ENCODE assay signal across 25 cellular contexts in genomic region chr5:7473668-7474215, GRCh38.
DNase-seq lines count a peak whose midpoint lies in the region; ATAC-seq and TF ChIP-seq lines count a peak whose summit lies in the region.
"Had no signal": no experiment of that assay in that cellular context is flagged by ENCODE, and none has a peak within 500 bp of the region (broad histone marks: within the 10 kb centered on the region; RNA-seq: fewer than 3 reads in every experiment).

No MANE protein-coding gene starts in this region.

- H3K36me3 Mint-ChIP-seq in GM23338 (ENCODE audit: low read depth): peaks cover 38% of the 10 kb centered on the region
- H3K36me3 Mint-ChIP-seq in nephron progenitor cell (ENCODE audit: low read depth): peaks cover 70% of the 10 kb centered on the region

- peaks cover 7% of the 10 kb centered on the region; the same call in 1 of the 2 replicates for H3K9me2 ChIP-seq in GM23338 (ENCODE audit: insufficient read depth)

- H3K27ac Mint-ChIP-seq in GM23338 (peak overlapping the region; percentile 28; the same call in 1 of the 2 replicates), nephron progenitor cell (peak overlapping the region; percentile 65)
- H3K27ac Mint-ChIP-seq: CD4-positive, alpha-beta T cell had no signal

- H3K4me3 ChIP-seq in GM23338 (no peak overlapping the region), NT2/D1 (ENCODE audit: insufficient read length, low read depth) (no peak overlapping the region)
- H3K4me3 ChIP-seq: GM12878, GM23248 had no signal

- peaks cover 15% of the 10 kb centered on the region; the same call in 1 of the 2 replicates for H4K20me1 ChIP-seq in GM23338 (replicated peaks; ENCODE audit: insufficient read depth)

- H3K4me1 Mint-ChIP-seq in GM23338 (peaks cover 29% of the 10 kb centered on the region), nephron progenitor cell (peaks cover 16% of the 10 kb centered on the region)

- DNase-seq in GM23338 (ENCODE audit: low spot score) (peak; percentile 89), NT2/D1 (ENCODE audit: low read depth, low spot score) (peak; percentile 74), iPS DF 4.7 (ENCODE audit: extremely low read depth, low spot score) (peak; percentile 62), nephron progenitor cell (no peak), CD1c-positive myeloid dendritic cell (ENCODE audit: extremely low spot score) (no peak), NCI-H1436 treated with DMSO at 0.1 percent for 48 hours (lab: John Stamatoyannopoulos, UW) (no peak), NCI-H187 (lab: John Stamatoyannopoulos, UW) (no peak), A172 (ENCODE audit: low spot score) (no peak)
- DNase-seq: CD4-positive, alpha-beta T cell; COR-L47; DMS79; GM23248; MM.1S; NCI-H1048; NCI-H1417 treated with DMSO at 0.1 percent for 48 hours; NCI-H1930; NCI-H2171; NCI-H345; NCI-H524; NCI-H774; NK-92 treated with Interleukin-12 subunit alpha and Interleukin-12 subunit beta, amount 100 ng/mL, for 24 hours; SIG-M5 had no signal

- H3K9me3 Mint-ChIP-seq in GM23338 (peaks cover 19% of the 10 kb centered on the region), nephron progenitor cell (peaks cover 45% of the 10 kb centered on the region)

- H3K27ac ChIP-seq in GM23338 (ENCODE audit: low read depth): peak overlapping the region; percentile 97
- H3K27ac ChIP-seq: GM23248 had no signal

- peaks cover 95% of the 10 kb centered on the region for H3K79me2 ChIP-seq in GM23338 (replicated peaks; ENCODE audit: insufficient read depth)

- H3K4me3 Mint-ChIP-seq in GM23338: no peak overlapping the region
- H3K4me3 Mint-ChIP-seq in nephron progenitor cell: no peak overlapping the region
- H3K4me3 Mint-ChIP-seq: CD4-positive, alpha-beta T cell had no signal

- H3K36me3 ChIP-seq in GM23338 (ENCODE audit: insufficient read depth) (no peaks in the 10 kb centered on the region), NT2/D1 (ENCODE audit: insufficient read depth, insufficient read length, low read length) (no peaks in the 10 kb centered on the region)

- peaks cover 19% of the 10 kb centered on the region for H3K9me3 ChIP-seq in NT2/D1 (ENCODE audit: insufficient read depth, low read length)

- TF ChIP-seq CTCF in GM23338 (conservative IDR thresholded peaks at IDR 0.05; ENCODE audit: low read depth in 2 of 2) (no peak), nephron progenitor cell (IDR thresholded peaks at IDR 0.05) (no peak)

- H3F3A ChIP-seq in GM23338 (replicated peaks; ENCODE audit: low read depth): no peaks in the 10 kb centered on the region; the same call in 1 of the 2 replicates

- H3K4me2 ChIP-seq in GM23338: peak overlapping the region; percentile 27

- H3K4me1 ChIP-seq in GM23338 (ENCODE audit: insufficient read depth): peaks cover 23% of the 10 kb centered on the region
- H3K4me1 ChIP-seq in NT2/D1 (ENCODE audit: insufficient read depth, insufficient read length): peaks cover 3% of the 10 kb centered on the region

- no peak overlapping the region for H2AFZ ChIP-seq in GM23338
- H2AFZ ChIP-seq: GM23248 had no signal

- peaks cover 6% of the 10 kb centered on the region for H3K27me3 Mint-ChIP-seq in GM23338 (ENCODE audit: insufficient read depth, low read depth, poor library complexity)
- H3K27me3 Mint-ChIP-seq in nephron progenitor cell (ENCODE audit: low read depth, poor library complexity): peaks cover 8% of the 10 kb centered on the region
- H3K27me3 Mint-ChIP-seq: CD4-positive, alpha-beta T cell had no signal

- peak; percentile 97 for ATAC-seq in GM23338
- ATAC-seq: GM12878, Panc1, SK-N-SH treated with all-trans-retinoic acid at 6 μM for 48 hours had no signal

- H3K27me3 ChIP-seq in GM23338 (ENCODE audit: insufficient read depth) (no peaks in the 10 kb centered on the region), NT2/D1 (ENCODE audit: insufficient read depth, insufficient read length) (no peaks in the 10 kb centered on the region)

- H3K9ac ChIP-seq in NT2/D1 (ENCODE audit: insufficient read length, low read depth): no peak overlapping the region
- H3K9ac ChIP-seq: GM23248 had no signal

TF ChIP-seq in GM23338, 12 proteins besides CTCF, POLR2A, EP300 and RAD21:
- TF ChIP-seq NANOG (IDR thresholded peaks at IDR 0.05; ENCODE audit: borderline replicate concordance): peak; percentile 20; the same call in 1 of the 2 replicates
- TF ChIP-seq ZNF331 (CRISPR knock-in tag; IDR thresholded peaks at IDR 0.05; ENCODE audit: low read depth): no peak
- TF ChIP-seq ZNF462 (CRISPR knock-in tag; IDR thresholded peaks at IDR 0.05): peak; percentile 99
TF ChIP-seq in GM23338: peak in this region for 2.

Comparison
In these comparisons a context has a peak if more than half of its experiments do, and no peak if none do; other contexts are left out.
1. DNase-seq: peak in GM23338 (single experiment), NT2/D1 (single experiment) and iPS DF 4.7 (single experiment); none in nephron progenitor cell (single experiment), CD1c-positive myeloid dendritic cell (single experiment), NCI-H1436 treated with DMSO at 0.1 percent for 48 hours (single experiment), NCI-H187 (0 of 2) and A172 (single experiment).